ENCODE assay signal across 18 cellular contexts in genomic region chr7:106140406-106141173, GRCh38. TPM values are rescaled to one million over a fixed set of nuclear protein-coding genes. Genes with fewer than 3 reads are reported as not detected.
DNase-seq lines count a peak whose midpoint lies in the region; ATAC-seq and TF ChIP-seq lines count a peak whose summit lies in the region.
"Had no signal": no experiment of that assay in that cellular context is flagged by ENCODE, and none has a peak within 500 bp of the region (broad histone marks: within the 10 kb centered on the region; RNA-seq: fewer than 3 reads in every experiment).

No MANE protein-coding gene starts in this region.

- POLR2A ChIA-PET in GM10248 (lab: Yijun Ruan, JAX) = no interaction called here

- H3K36me3 ChIP-seq in adipocyte (ENCODE audit: control insufficient read depth, insufficient read depth, low read length, severe bottlenecking) = no peaks in the 10 kb centered on the region
- H3K36me3 ChIP-seq: SJSA1 had no signal

- CTCF ChIA-PET in GM10248 (lab: Yijun Ruan, JAX) = interaction anchor here (2.3 kb wide), 1 partner anchor 13 kb away, joined by 10 read pairs; no protein-coding TSS in a partner anchor

- no peak for TF ChIP-seq CTCF in GM10248 (IDR thresholded peaks at IDR 0.05; ENCODE audit: control extremely low read depth, extremely low read depth, low read depth, missing control alignments)

- peaks cover 17% of the 10 kb centered on the region for H3K4me1 ChIP-seq in adipocyte (ENCODE audit: control insufficient read depth, insufficient read depth, low read length)
- H3K4me1 ChIP-seq: SJSA1 had no signal

- H3K4me3 ChIP-seq in adipocyte (ENCODE audit: low read length) = peak overlapping the region; percentile 55
- H3K4me3 ChIP-seq: SJSA1 had no signal

- DNase-seq in NCI-H82 (lab: John Stamatoyannopoulos, UW) = peak; percentile 88
- DNase-seq in adipocyte (ENCODE audit: low read depth) = no peak
- DNase-seq in myocyte (ENCODE audit: low read depth) = peak; percentile 28
- no peak for DNase-seq in GM10248 (ENCODE audit: extremely low spot score)
- no peak for DNase-seq in NCI-H187 treated with DMSO at 0.1 percent for 48 hours (lab: John Stamatoyannopoulos, UW)
- DNase-seq: activated CD8-positive, alpha-beta memory T cell treated with anti-CD3 and anti-CD28 coated beads for 24 hours; activated naive CD4-positive, alpha-beta T cell treated with anti-CD3 and anti-CD28 coated beads for 36 hours; activated T-cell treated with anti-CD3 and anti-CD28 coated beads, Interleukin-2, amount 50 U/mL, for 4 hours; CD4-positive, alpha-beta T cell; naive thymus-derived CD4-positive, alpha-beta T cell; NCI-H1417 treated with DMSO at 0.1 percent for 48 hours; NCI-H774; stimulated activated CD8-positive, alpha-beta memory T cell treated with anti-CD3 and anti-CD28 coated beads, Interleukin-4, amount 100 ng/mL, for 48 hours; T-helper 1 cell had no signal

- no peak for ATAC-seq in HG02885 (IDR thresholded peaks at IDR 0.05; ENCODE audit: poor library complexity, unreplicated experiment)
- ATAC-seq: activated T-cell treated with anti-CD3 and anti-CD28 coated beads, Interleukin-2, amount 50 U/mL, for 4 hours; naive thymus-derived CD4-positive, alpha-beta T cell; Panc1 had no signal

- H3K9ac ChIP-seq in adipocyte (ENCODE audit: low read length) = no peak overlapping the region

- H3K27me3 ChIP-seq in adipocyte (replicated peaks; ENCODE audit: control insufficient read depth, insufficient read depth, low read length) = peaks cover 8% of the 10 kb centered on the region

- H3K9me3 ChIP-seq in adipocyte (ENCODE audit: control insufficient read depth, low read length) = no peaks in the 10 kb centered on the region
- H3K9me3 ChIP-seq: SJSA1 had no signal

- peak overlapping the region; percentile 12 for H3K27ac ChIP-seq in temporal lobe (ENCODE audit: low read depth, low read length)
- H3K27ac ChIP-seq: SJSA1 had no signal

RNA-seq across cellular contexts. Expression of gene SYPL1, which starts 28.5 kb away (rescaled TPM):
- total RNA-seq in myocyte (72.0 and 76.2 TPM in 2 replicates), temporal lobe (37.6 TPM)
- polyA plus RNA-seq in myocyte (2012) = 72.6 TPM

Comparison
In these comparisons a context has a peak if more than half of its experiments do, and no peak if none do; other contexts are left out.
1. DNase-seq: peak in NCI-H82 (single experiment) and myocyte (single experiment); none in adipocyte (single experiment), GM10248 (single experiment) and NCI-H187 treated with DMSO at 0.1 percent for 48 hours (single experiment).